In the genomic region with DNA sequence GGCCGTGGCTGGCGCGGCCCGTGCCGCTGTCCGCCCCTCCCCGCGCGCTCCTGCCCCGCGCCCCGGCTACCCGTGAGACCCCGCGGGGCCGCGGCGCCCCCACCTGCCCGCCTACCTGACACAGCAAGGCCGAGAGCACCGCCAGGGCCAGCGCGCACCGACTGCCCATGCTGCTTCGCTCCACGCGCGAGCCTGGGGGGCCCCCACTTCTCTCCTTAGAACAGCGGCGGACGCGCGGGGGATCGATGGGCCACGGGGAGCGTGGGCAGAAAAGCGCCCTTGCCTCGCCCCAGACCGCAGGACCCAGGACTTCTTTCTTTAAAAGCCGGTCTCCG, we compare ENCODE assay signal across 7 cellular contexts. TPM values are rescaled to one million over a fixed set of nuclear protein-coding genes. Genes with fewer than 3 reads are reported as not detected.
DNase-seq lines count a peak whose midpoint lies in the region; ATAC-seq lines count a peak whose summit lies in the region.

No MANE protein-coding gene starts in this region.

- H3K27me3 ChIP-seq in iPS-18a (ENCODE audit: control insufficient read depth, insufficient read depth, low read length) = peaks cover 91% of the 10 kb centered on the region
- H3K27me3 ChIP-seq in stomach smooth muscle (ENCODE audit: control insufficient read depth in 1 of 2, insufficient read depth in 2 of 2, low read length in 2 of 2) = peaks cover 47 to 68% of the 10 kb centered on the region in 2 donors

- peak overlapping the region; percentile 63 for H3K4me3 ChIP-seq in iPS-18a (ENCODE audit: low read length)
- H3K4me3 ChIP-seq in stomach smooth muscle (ENCODE audit: low read length in 2 of 2) = peak overlapping the region; percentile 68 to 78

- no peaks in the 10 kb centered on the region for H3K36me3 ChIP-seq in iPS-18a (ENCODE audit: control insufficient read depth, low read depth, low read length)
- no peaks in the 10 kb centered on the region for H3K36me3 ChIP-seq in stomach smooth muscle (ENCODE audit: control insufficient read depth in 2 of 2, insufficient read depth in 2 of 2, low read length in 2 of 2)

- H3K4me3 Mint-ChIP-seq in activated T-helper 17 cell treated with anti-CD3 and anti-CD28 coated beads, Interleukin-2, amount 50 U/mL, for 72 hours = peak overlapping the region; percentile 81

- DNase-seq in HCEC 1CT (no peak), NCI-H524 (lab: John Stamatoyannopoulos, UW) (no peak)

- H3K9ac ChIP-seq in iPS-18a (ENCODE audit: low read length) = no peak overlapping the region
- peak overlapping the region in 1 of 2 donors; percentile 56 for H3K9ac ChIP-seq in stomach smooth muscle (ENCODE audit: low read length in 2 of 2)

- peaks cover 18% of the 10 kb centered on the region for H3K4me1 Mint-ChIP-seq in activated T-helper 17 cell treated with anti-CD3 and anti-CD28 coated beads, Interleukin-2, amount 50 U/mL, for 72 hours

- no peak overlapping the region for H3K27ac ChIP-seq in iPS-18a (ENCODE audit: low read length)
- no peak overlapping the region for H3K27ac ChIP-seq in stomach smooth muscle (ENCODE audit: low read length)

- peaks cover 63% of the 10 kb centered on the region for H3K27me3 Mint-ChIP-seq in activated T-helper 17 cell treated with anti-CD3 and anti-CD28 coated beads, Interleukin-2, amount 50 U/mL, for 72 hours

- ATAC-seq in HG02759 (IDR thresholded peaks at IDR 0.05; ENCODE audit: unreplicated experiment) (peak; percentile 6), HG02852 (IDR thresholded peaks at IDR 0.05; ENCODE audit: unreplicated experiment) (no peak)
- no peak for ATAC-seq in activated T-helper 17 cell treated with anti-CD3 and anti-CD28 coated beads, Interleukin-2, amount 50 U/mL, for 72 hours (replicated peaks)

- H3K36me3 Mint-ChIP-seq in activated T-helper 17 cell treated with anti-CD3 and anti-CD28 coated beads, Interleukin-2, amount 50 U/mL, for 72 hours (ENCODE audit: low read depth) = peaks cover 6% of the 10 kb centered on the region

- peaks cover 48% of the 10 kb centered on the region for H3K4me1 ChIP-seq in iPS-18a (ENCODE audit: control insufficient read depth, low read depth, low read length)
- peaks cover 38% of the 10 kb centered on the region for H3K4me1 ChIP-seq in stomach smooth muscle (ENCODE audit: control insufficient read depth, insufficient read depth, low read length)

- no peaks in the 10 kb centered on the region for H3K9me3 Mint-ChIP-seq in activated T-helper 17 cell treated with anti-CD3 and anti-CD28 coated beads, Interleukin-2, amount 50 U/mL, for 72 hours

- no peak overlapping the region for H3K27ac Mint-ChIP-seq in activated T-helper 17 cell treated with anti-CD3 and anti-CD28 coated beads, Interleukin-2, amount 50 U/mL, for 72 hours

- H3K9me3 ChIP-seq in iPS-18a (ENCODE audit: control insufficient read depth, low read depth, low read length) (no peaks in the 10 kb centered on the region), stomach smooth muscle (ENCODE audit: control insufficient read depth in 2 of 2, low read length in 2 of 2) (no peaks in the 10 kb centered on the region)

RNA-seq across cellular contexts. Expression of gene DLL1, which starts 0.9 kb away (rescaled TPM):
- total RNA-seq in activated T-helper 17 cell treated with anti-CD3 and anti-CD28 coated beads, Interleukin-2, amount 50 U/mL, for 72 hours = under 1 TPM; 0.11 to 0.56 TPM

RNA-seq across cellular contexts. Expression of gene FAM120B, which starts 16.6 kb away (rescaled TPM):
- total RNA-seq in activated T-helper 17 cell treated with anti-CD3 and anti-CD28 coated beads, Interleukin-2, amount 50 U/mL, for 72 hours = 10 to 100 TPM; 22.5 to 27.4 TPM
